In the genomic region with DNA sequence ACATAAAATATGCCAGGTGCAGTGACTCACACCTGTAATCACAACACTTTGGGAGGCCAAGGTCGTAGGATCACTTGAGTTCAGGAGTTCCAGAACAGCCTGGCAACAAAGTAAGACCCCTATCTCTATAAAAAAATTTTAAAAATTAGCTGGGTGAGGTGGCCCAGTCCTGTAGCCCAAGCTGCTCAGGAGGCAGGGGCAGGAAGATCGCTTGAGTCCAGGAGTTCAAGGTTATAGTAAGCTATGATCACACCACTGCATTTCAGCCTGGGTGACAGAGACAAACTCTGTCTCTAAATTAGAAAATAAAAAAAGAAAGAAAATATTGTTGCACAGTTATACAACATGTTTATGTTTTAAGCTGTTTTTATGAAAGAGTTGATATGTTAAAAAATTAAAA, we compare ENCODE assay signal across 7 cellular contexts.
"Had no signal": no experiment of that assay in that cellular context is flagged by ENCODE, and none has a peak within 500 bp of the region (broad histone marks: within the 10 kb centered on the region; RNA-seq: fewer than 3 reads in every experiment).

No MANE protein-coding gene starts in this region.

- H3K4me3 ChIP-seq: K562 had no signal

- H3K27ac ChIP-seq: HL-60, KMS-11 had no signal

- FAIRE-seq: HTR-8/SVneo, K562 had no signal

- DNase-seq: IMR-90, KBM-7, KG1 had no signal

- H3K4me2 ChIP-seq: KMS-11 had no signal

- H3K9ac ChIP-seq: KMS-11 had no signal
